In the genomic region with DNA sequence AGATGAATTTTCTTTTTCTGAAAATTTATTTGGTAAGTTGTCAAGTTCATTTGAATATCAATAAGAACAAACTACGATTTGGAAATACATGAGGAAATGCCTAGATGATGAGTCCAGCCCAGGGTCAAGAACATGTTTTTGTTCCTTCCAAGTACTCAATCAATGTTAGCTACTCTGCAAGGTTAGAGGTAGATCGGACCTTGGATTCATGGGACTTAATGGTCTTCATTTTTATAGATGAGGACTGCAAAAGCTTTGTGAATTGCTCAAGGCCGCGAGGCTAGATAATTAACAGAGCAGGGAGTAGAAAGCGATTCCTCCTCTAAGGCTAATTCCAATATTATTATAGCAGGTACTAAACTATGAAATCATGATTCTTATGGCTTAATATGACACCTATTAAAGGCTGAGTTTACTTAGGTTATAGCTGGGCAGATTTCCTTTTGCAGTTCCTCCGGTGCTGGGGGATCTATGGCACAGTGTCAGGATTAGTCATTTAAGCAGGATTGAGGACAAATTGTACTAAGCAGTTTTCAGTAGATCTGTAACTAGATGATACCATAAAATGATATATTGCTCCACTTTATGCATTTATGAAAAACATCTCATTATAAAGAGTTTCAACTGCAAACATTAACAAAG, we compare ENCODE assay signal across 34 cellular contexts. TPM values are rescaled to one million over a fixed set of nuclear protein-coding genes. Genes with fewer than 3 reads are reported as not detected.
"Had no signal": no experiment of that assay in that cellular context is flagged by ENCODE, and none has a peak within 500 bp of the region (broad histone marks: within the 10 kb centered on the region; RNA-seq: fewer than 3 reads in every experiment).

No MANE protein-coding gene starts in this region.

- H3K4me1 ChIP-seq: left lung, lower lobe of right lung, testis, uterus had no signal

- H3K9me3 ChIP-seq: body of pancreas, gastroesophageal sphincter, left lung, lower lobe of right lung, right lobe of liver, testis, uterus had no signal

- H3K4me1 Mint-ChIP-seq: activated CD4-positive, alpha-beta T cell treated with anti-CD3 and anti-CD28 coated beads for 36 hours; activated CD8-positive, alpha-beta memory T cell treated with anti-CD3 and anti-CD28 coated beads, Interleukin-2, amount 10 ng/mL, durations not matched to agents 7 days and 5 days; immature natural killer cell; natural killer cell had no signal

- H3K9me3 Mint-ChIP-seq: activated naive CD4-positive, alpha-beta T cell treated with anti-CD3 and anti-CD28 coated beads, Interleukin-2, amount 50 U/mL, for 72 hours; activated T-cell treated with anti-CD3 and anti-CD28 coated beads, Interleukin-2, amount 50 U/mL, for 72 hours; immature natural killer cell had no signal

- H3K27me3 ChIP-seq: body of pancreas, cardiac muscle cell, gastroesophageal sphincter, left lung, right lobe of liver, testis, uterus had no signal

- FAIRE-seq: endometrium had no signal

- H3K4me3 Mint-ChIP-seq: activated CD4-positive, alpha-beta T cell treated with anti-CD3 and anti-CD28 coated beads for 36 hours; activated CD8-positive, alpha-beta memory T cell treated with anti-CD3 and anti-CD28 coated beads, Interleukin-2, amount 10 ng/mL, durations not matched to agents 7 days and 5 days; activated CD8-positive, alpha-beta T cell treated with anti-CD3 and anti-CD28 coated beads, Interleukin-2, amount 10 ng/mL, durations not matched to agents 7 days and 5 days; activated T-cell treated with anti-CD3 and anti-CD28 coated beads, Interleukin-2, amount 50 U/mL, for 72 hours; immature natural killer cell; natural killer cell had no signal

- H3K27me3 Mint-ChIP-seq: activated CD8-positive, alpha-beta memory T cell treated with anti-CD3 and anti-CD28 coated beads, Interleukin-2, amount 10 ng/mL, durations not matched to agents 7 days and 5 days had no signal

- H3K27ac Mint-ChIP-seq: activated CD4-positive, alpha-beta T cell treated with anti-CD3 and anti-CD28 coated beads for 36 hours; activated CD8-positive, alpha-beta memory T cell treated with anti-CD3 and anti-CD28 coated beads, Interleukin-2, amount 10 ng/mL, durations not matched to agents 7 days and 5 days; activated CD8-positive, alpha-beta T cell treated with anti-CD3 and anti-CD28 coated beads, Interleukin-2, amount 10 ng/mL, durations not matched to agents 7 days and 5 days; activated naive CD4-positive, alpha-beta T cell treated with anti-CD3 and anti-CD28 coated beads, Interleukin-2, amount 50 U/mL, for 72 hours; activated T-cell treated with anti-CD3 and anti-CD28 coated beads, Interleukin-2, amount 50 U/mL, for 72 hours; immature natural killer cell; natural killer cell had no signal

- DNase-seq: activated CD4-positive, alpha-beta T cell treated with anti-CD3 and anti-CD28 coated beads for 36 hours; activated CD4-positive, CD25-positive, alpha-beta regulatory T cell; activated CD8-positive, alpha-beta memory T cell treated with anti-CD3 and anti-CD28 coated beads, Interleukin-2, amount 10 ng/mL, durations not matched to agents 7 days and 5 days; activated CD8-positive, alpha-beta T cell treated with anti-CD3 and anti-CD28 coated beads, Interleukin-2, amount 10 ng/mL, durations not matched to agents 7 days and 5 days; activated naive CD4-positive, alpha-beta T cell; activated T-cell treated with anti-CD3 and anti-CD28 coated beads for 4 hours; activated T-cell treated with anti-CD3 and anti-CD28 coated beads, Interleukin-2, amount 50 U/mL, for 72 hours; aorta; body of pancreas; cerebellar nuclear complex; cortex of kidney; effector CD4-positive, alpha-beta T cell; erythroblast; head of caudate nucleus; hypothalamus; immature natural killer cell; left lung; lower lobe of right lung; mesenchymal stem cell; natural killer cell; right lobe of liver; stimulated activated CD4-positive, alpha-beta T cell treated with anti-CD3 and anti-CD28 coated beads, Interleukin-12 subunit alpha, Interleukin-12 subunit beta, amount 100 ng/mL, for 4 hours; stimulated activated CD4-positive, alpha-beta T cell treated with anti-CD3 and anti-CD28 coated beads, Interleukin-4, amount 100 ng/mL, for 1 hour; stimulated activated naive CD8-positive, alpha-beta T cell treated with anti-CD3 and anti-CD28 coated beads, Interleukin-15, Interleukin-2, amounts not matched to agents 100 U/mL and 50 U/mL, for 24 hours; testis; trophoblast cell; uterus had no signal

- H3K36me3 Mint-ChIP-seq: activated CD8-positive, alpha-beta memory T cell treated with anti-CD3 and anti-CD28 coated beads, Interleukin-2, amount 10 ng/mL, durations not matched to agents 7 days and 5 days; activated naive CD4-positive, alpha-beta T cell treated with anti-CD3 and anti-CD28 coated beads, Interleukin-2, amount 50 U/mL, for 72 hours; immature natural killer cell; natural killer cell had no signal

- H3K36me3 ChIP-seq: cardiac muscle cell, gastroesophageal sphincter, left lung, lower lobe of right lung, uterus had no signal

- H3K4me3 ChIP-seq: body of pancreas, cardiac muscle cell, gastroesophageal sphincter, left lung, lower lobe of right lung, right lobe of liver, testis, uterus had no signal

- H3K27ac ChIP-seq: cardiac muscle cell, gastroesophageal sphincter, left lung, lower lobe of right lung, testis, uterus had no signal

RNA-seq across cellular contexts. Expression of a gene that starts 19.8 kb away (rescaled TPM):
- total RNA-seq: activated CD4-positive, alpha-beta T cell treated with anti-CD3 and anti-CD28 coated beads for 36 hours; activated CD8-positive, alpha-beta memory T cell treated with anti-CD3 and anti-CD28 coated beads, Interleukin-2, amount 10 ng/mL, durations not matched to agents 7 days and 5 days; activated CD8-positive, alpha-beta T cell treated with anti-CD3 and anti-CD28 coated beads, Interleukin-2, amount 10 ng/mL, durations not matched to agents 7 days and 5 days; activated naive CD4-positive, alpha-beta T cell treated with anti-CD3 and anti-CD28 coated beads, Interleukin-2, amount 50 U/mL, for 72 hours; activated T-cell treated with anti-CD3 and anti-CD28 coated beads, Interleukin-2, amount 50 U/mL, for 72 hours; aorta; cardiac muscle cell; gastroesophageal sphincter; left lung; lower lobe of right lung; natural killer cell; omental fat pad; skeletal muscle tissue; T-helper 1 cell treated with Interleukin-12 subunit alpha and Interleukin-12 subunit beta and Interleukin-4 antibody, amounts not matched to agents 30 ng/mL and 1 ng/mL, for 36 hours had no signal
- polyA plus RNA-seq: cardiac muscle cell, immature natural killer cell had no signal
